Comparison of ENCODE assay signal across 9 cellular contexts in genomic region chr11:62603072-62603408, GRCh38. TPM values are rescaled to one million over a fixed set of nuclear protein-coding genes. Genes with fewer than 3 reads are reported as not detected.
DNase-seq lines count a peak whose midpoint lies in the region; ATAC-seq and TF ChIP-seq lines count a peak whose summit lies in the region.
"Had no signal": no experiment of that assay in that cellular context is flagged by ENCODE, and none has a peak within 500 bp of the region (broad histone marks: within the 10 kb centered on the region; RNA-seq: fewer than 3 reads in every experiment).

No MANE protein-coding gene starts in this region.

- ATAC-seq in SK-N-SH treated with all-trans-retinoic acid at 6 μM for 48 hours, result no peak
- ATAC-seq in GM19035 (IDR thresholded peaks at IDR 0.05; ENCODE audit: unreplicated experiment), result no peak

- no peaks in the 10 kb centered on the region for H3K9me3 Mint-ChIP-seq in CD4-positive, alpha-beta memory T cell
- H3K9me3 Mint-ChIP-seq in osteocyte (ENCODE audit: unreplicated experiment), result no peaks in the 10 kb centered on the region

- H3K27me3 ChIP-seq in CD4-positive, alpha-beta memory T cell (ENCODE audit: insufficient read depth, low read length), result no peaks in the 10 kb centered on the region
- H3K27me3 ChIP-seq in NT2/D1 (ENCODE audit: insufficient read depth, insufficient read length) (peaks cover 2% of the 10 kb centered on the region), esophagus muscularis mucosa (no peaks in the 10 kb centered on the region), WERI-Rb-1 (ENCODE audit: insufficient read depth, low read depth, severe bottlenecking) (no peaks in the 10 kb centered on the region)

- peaks cover 47 to 71% of the 10 kb centered on the region in 2 donors for H3K36me3 Mint-ChIP-seq in CD4-positive, alpha-beta memory T cell
- H3K36me3 Mint-ChIP-seq in osteocyte (ENCODE audit: unreplicated experiment), result peaks cover 30% of the 10 kb centered on the region

- TF ChIP-seq POLR2A in esophagus muscularis mucosa (IDR thresholded peaks at IDR 0.05; ENCODE audit: low read depth), result no peak

- no peak for TF ChIP-seq EP300 in esophagus muscularis mucosa (IDR thresholded peaks at IDR 0.05)

- H3K27ac ChIP-seq in CD4-positive, alpha-beta memory T cell (ENCODE audit: low read depth, low read length), result no peak overlapping the region
- H3K27ac ChIP-seq in esophagus muscularis mucosa (replicated peaks in 1 of 4) (peak overlapping the region; percentile 90 to 99 (median 98)), WERI-Rb-1 (no peak overlapping the region)

- CTCF ChIA-PET in CD4-positive, alpha-beta memory T cell (lab: Charles Lee; ENCODE audit: partially characterized antibody), result interaction anchor here (0.7 to 3.0 kb wide), 2 partner anchors 9 to 11 kb away, joined by 4 to 14 read pairs; partner anchors contain the start of gene TUT1

- POLR2A ChIA-PET in CD4-positive, alpha-beta memory T cell (lab: Charles Lee; ENCODE audit: partially characterized antibody), result interaction anchor here (0.6 to 6.3 kb wide), 5 partner anchors 9 to 62 kb away, joined by 4 to 168 read pairs (median 24); partner anchors contain the start of genes C11orf98, CSKMT, EML3 and GANAB

- TF ChIP-seq CTCF in esophagus muscularis mucosa (IDR thresholded peaks at IDR 0.05), result no peak
- TF ChIP-seq CTCF in osteocyte (IDR thresholded peaks at IDR 0.05), result no peak
- no peak for TF ChIP-seq CTCF in WERI-Rb-1 (IDR thresholded peaks at IDR 0.05; ENCODE audit: low read depth, low read length)

- peaks cover 33 to 59% (median 46%) of the 10 kb centered on the region in 4 donors for H3K4me1 Mint-ChIP-seq in CD4-positive, alpha-beta memory T cell
- H3K4me1 Mint-ChIP-seq in osteocyte (ENCODE audit: unreplicated experiment), result peaks cover 32% of the 10 kb centered on the region

- intact Hi-C loops in CD4-positive, alpha-beta memory T cell (cut with micrococcal nuclease), result no loop called here
- intact Hi-C loops in esophagus muscularis mucosa (cut with DNase I), result no loop called here

- H3K36me3 ChIP-seq in CD4-positive, alpha-beta memory T cell (ENCODE audit: insufficient read depth, low read length), result peaks cover 49% of the 10 kb centered on the region
- peaks cover 40% of the 10 kb centered on the region for H3K36me3 ChIP-seq in NT2/D1 (ENCODE audit: insufficient read depth, insufficient read length, low read length)
- H3K36me3 ChIP-seq in esophagus muscularis mucosa, result peaks cover 18 to 48% (median 43%) of the 10 kb centered on the region in 4 donors
- peaks cover 37% of the 10 kb centered on the region for H3K36me3 ChIP-seq in WERI-Rb-1

- H3K4me1 ChIP-seq in CD4-positive, alpha-beta memory T cell (ENCODE audit: insufficient read depth, low read length), result peaks cover 32% of the 10 kb centered on the region
- H3K4me1 ChIP-seq in NT2/D1 (ENCODE audit: insufficient read depth, insufficient read length) (peaks cover 20% of the 10 kb centered on the region), esophagus muscularis mucosa (peaks cover 33 to 62% (median 42%) of the 10 kb centered on the region in 4 donors)

- H3K9me3 ChIP-seq in CD4-positive, alpha-beta memory T cell (ENCODE audit: control insufficient read depth in 1 of 2, low read length in 2 of 2), result no peaks in the 10 kb centered on the region
- H3K9me3 ChIP-seq in NT2/D1 (ENCODE audit: insufficient read depth, low read length) (no peaks in the 10 kb centered on the region), esophagus muscularis mucosa (no peaks in the 10 kb centered on the region), WERI-Rb-1 (ENCODE audit: severe bottlenecking) (no peaks in the 10 kb centered on the region)

- DNase-seq in CD4-positive, alpha-beta memory T cell, result no peak
- DNase-seq in NT2/D1 (ENCODE audit: low read depth, low spot score) (no peak), esophagus muscularis mucosa (ENCODE audit: extremely low spot score) (no peak), osteocyte (ENCODE audit: extremely low spot score, unreplicated experiment) (no peak), WERI-Rb-1 (no peak), OCI-M1 (lab: John Stamatoyannopoulos, UW) (no peak)
- DNase-seq: NCI-H2081 treated with DMSO at 0.1 percent for 48 hours had no signal

- H3K4me3 Mint-ChIP-seq in CD4-positive, alpha-beta memory T cell, result peak overlapping the region; percentile 60 to 83 (median 78)
- peak overlapping the region; percentile 40 for H3K4me3 Mint-ChIP-seq in osteocyte (ENCODE audit: unreplicated experiment)

- H3K9ac ChIP-seq in NT2/D1 (ENCODE audit: insufficient read length, low read depth), result peak overlapping the region; percentile 85

- H3K4me3 ChIP-seq in CD4-positive, alpha-beta memory T cell (ENCODE audit: low read length in 2 of 2), result no peak overlapping the region
- H3K4me3 ChIP-seq in NT2/D1 (ENCODE audit: insufficient read length, low read depth) (no peak overlapping the region), esophagus muscularis mucosa (peak overlapping the region; percentile 67 to 100 (median 94)), WERI-Rb-1 (ENCODE audit: low read depth, low read length) (no peak overlapping the region)

- no peaks in the 10 kb centered on the region for H3K27me3 Mint-ChIP-seq in CD4-positive, alpha-beta memory T cell
- no peaks in the 10 kb centered on the region for H3K27me3 Mint-ChIP-seq in osteocyte (ENCODE audit: unreplicated experiment)

- H3K27ac Mint-ChIP-seq in CD4-positive, alpha-beta memory T cell, result peak overlapping the region; percentile 29 to 92 (median 66)
- H3K27ac Mint-ChIP-seq in osteocyte (ENCODE audit: unreplicated experiment), result no peak overlapping the region

- 47% methylated on average over 13 of the region's 13 CpGs for WGBS in esophagus muscularis mucosa

TF ChIP-seq in SK-N-SH treated with all-trans-retinoic acid at 6 μM for 48 hours, 23 proteins besides CTCF, POLR2A, EP300 and RAD21 (continues in another document):
- TF ChIP-seq, protein P1, sequence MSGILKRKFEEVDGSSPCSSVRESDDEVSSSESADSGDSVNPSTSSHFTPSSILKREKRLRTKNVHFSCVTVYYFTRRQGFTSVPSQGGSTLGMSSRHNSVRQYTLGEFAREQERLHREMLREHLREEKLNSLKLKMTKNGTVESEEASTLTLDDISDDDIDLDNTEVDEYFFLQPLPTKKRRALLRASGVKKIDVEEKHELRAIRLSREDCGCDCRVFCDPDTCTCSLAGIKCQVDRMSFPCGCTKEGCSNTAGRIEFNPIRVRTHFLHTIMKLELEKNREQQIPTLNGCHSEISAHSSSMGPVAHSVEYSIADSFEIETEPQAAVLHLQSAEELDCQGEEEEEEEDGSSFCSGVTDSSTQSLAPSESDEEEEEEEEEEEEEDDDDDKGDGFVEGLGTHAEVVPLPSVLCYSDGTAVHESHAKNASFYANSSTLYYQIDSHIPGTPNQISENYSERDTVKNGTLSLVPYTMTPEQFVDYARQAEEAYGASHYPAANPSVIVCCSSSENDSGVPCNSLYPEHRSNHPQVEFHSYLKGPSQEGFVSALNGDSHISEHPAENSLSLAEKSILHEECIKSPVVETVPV (CRISPR knock-in tag; IDR thresholded peaks at IDR 0.05), result no peak
- no peak for TF ChIP-seq PPARA (CRISPR knock-in tag; IDR thresholded peaks at IDR 0.05; ENCODE audit: borderline replicate concordance)
- TF ChIP-seq, protein P2, sequence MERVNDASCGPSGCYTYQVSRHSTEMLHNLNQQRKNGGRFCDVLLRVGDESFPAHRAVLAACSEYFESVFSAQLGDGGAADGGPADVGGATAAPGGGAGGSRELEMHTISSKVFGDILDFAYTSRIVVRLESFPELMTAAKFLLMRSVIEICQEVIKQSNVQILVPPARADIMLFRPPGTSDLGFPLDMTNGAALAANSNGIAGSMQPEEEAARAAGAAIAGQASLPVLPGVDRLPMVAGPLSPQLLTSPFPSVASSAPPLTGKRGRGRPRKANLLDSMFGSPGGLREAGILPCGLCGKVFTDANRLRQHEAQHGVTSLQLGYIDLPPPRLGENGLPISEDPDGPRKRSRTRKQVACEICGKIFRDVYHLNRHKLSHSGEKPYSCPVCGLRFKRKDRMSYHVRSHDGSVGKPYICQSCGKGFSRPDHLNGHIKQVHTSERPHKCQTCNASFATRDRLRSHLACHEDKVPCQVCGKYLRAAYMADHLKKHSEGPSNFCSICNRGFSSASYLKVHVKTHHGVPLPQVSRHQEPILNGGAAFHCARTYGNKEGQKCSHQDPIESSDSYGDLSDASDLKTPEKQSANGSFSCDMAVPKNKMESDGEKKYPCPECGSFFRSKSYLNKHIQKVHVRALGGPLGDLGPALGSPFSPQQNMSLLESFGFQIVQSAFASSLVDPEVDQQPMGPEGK (CRISPR knock-in tag; IDR thresholded peaks at IDR 0.05; ENCODE audit: borderline replicate concordance), result no peak
- TF ChIP-seq BACH2 (CRISPR knock-in tag; IDR thresholded peaks at IDR 0.05; ENCODE audit: borderline replicate concordance), result no peak
- TF ChIP-seq ZNF565 (CRISPR knock-in tag; conservative IDR thresholded peaks at IDR 0.05; ENCODE audit: low read depth), result no peak
- no peak for TF ChIP-seq TCF4 (CRISPR knock-in tag; IDR thresholded peaks at IDR 0.05; ENCODE audit: borderline replicate concordance)
- no peak for TF ChIP-seq ZC3H10 (CRISPR knock-in tag; IDR thresholded peaks at IDR 0.05)
- no peak for TF ChIP-seq ARNTL (CRISPR knock-in tag; IDR thresholded peaks at IDR 0.05; ENCODE audit: borderline replicate concordance, low read depth)
- TF ChIP-seq ZNF8 (CRISPR knock-in tag; IDR thresholded peaks at IDR 0.05), result no peak
- TF ChIP-seq TOX (CRISPR knock-in tag; IDR thresholded peaks at IDR 0.05; ENCODE audit: borderline replicate concordance), result no peak
- no peak for TF ChIP-seq SNAI2 (CRISPR knock-in tag; IDR thresholded peaks at IDR 0.05)
- TF ChIP-seq ISL1 (CRISPR knock-in tag; IDR thresholded peaks at IDR 0.05), result no peak
- TF ChIP-seq GLIS3 (CRISPR knock-in tag; IDR thresholded peaks at IDR 0.05), result no peak
- TF ChIP-seq RARB (CRISPR knock-in tag; IDR thresholded peaks at IDR 0.05), result no peak

RNA-seq across cellular contexts. Expression of gene MTA2, which starts 1.4 kb away (rescaled TPM):
- 100 to 1,000 TPM; 207 to 210 TPM for total RNA-seq in CD4-positive, alpha-beta memory T cell
- polyA plus RNA-seq in CD4-positive, alpha-beta memory T cell, result 10 to 100 TPM; 16.6 to 36.4 TPM
- total RNA-seq in esophagus muscularis mucosa (10 to 100 TPM; 60.2 to 91.4 (median 88.3) TPM), osteocyte (91.6 and 107 TPM in 2 replicates)

RNA-seq across cellular contexts. Expression of gene EML3, which starts 9.5 kb away (rescaled TPM):
- 100 to 1,000 TPM; 192 to 201 TPM for total RNA-seq in CD4-positive, alpha-beta memory T cell
- polyA plus RNA-seq in CD4-positive, alpha-beta memory T cell, result 10 to 100 TPM; 18.2 to 24.8 TPM
- 10 to 100 TPM; 27.0 to 33.6 (median 29.0) TPM for total RNA-seq in esophagus muscularis mucosa
- 78.8 and 80.9 TPM in 2 replicates for total RNA-seq in osteocyte

RNA-seq across cellular contexts. Expression of gene ROM1, which starts 10.0 kb away (rescaled TPM):
- total RNA-seq in CD4-positive, alpha-beta memory T cell, result 1 to 10 TPM; 1.6 to 1.9 TPM
- under 1 TPM; 0.98 to 1.00 TPM for polyA plus RNA-seq in CD4-positive, alpha-beta memory T cell
- total RNA-seq in esophagus muscularis mucosa (10 to 100 TPM in 2 of 4 donors, 1 to 10 TPM in 2; 3.7 to 11.9 (median 10.1) TPM), osteocyte (3.3 and 4.4 TPM in 2 replicates)

RNA-seq across cellular contexts. Expression of gene TUT1, which starts 11.7 kb away (rescaled TPM):
- 10 to 100 TPM; 37.7 to 38.1 TPM for total RNA-seq in CD4-positive, alpha-beta memory T cell
- polyA plus RNA-seq in CD4-positive, alpha-beta memory T cell, result 10 to 100 TPM; 14.6 to 19.7 TPM
- total RNA-seq in esophagus muscularis mucosa, result 1 to 10 TPM; 4.2 to 8.0 (median 6.0) TPM
- total RNA-seq in osteocyte, result 12.7 and 15.6 TPM in 2 replicates

RNA-seq across cellular contexts. Expression of gene B3GAT3, which starts 18.7 kb away (rescaled TPM):
- 10 to 100 TPM; 66.3 to 74.3 TPM for total RNA-seq in CD4-positive, alpha-beta memory T cell
- 10 to 100 TPM; 37.9 to 48.4 TPM for polyA plus RNA-seq in CD4-positive, alpha-beta memory T cell
- 10 to 100 TPM; 20.3 to 33.3 (median 22.1) TPM for total RNA-seq in esophagus muscularis mucosa
- 35.8 and 41.4 TPM in 2 replicates for total RNA-seq in osteocyte

Comparison
In these comparisons a context has a peak if more than half of its experiments do, and no peak if none do; other contexts are left out.
1. H3K27ac ChIP-seq: peak in esophagus muscularis mucosa (4 of 4); none in CD4-positive, alpha-beta memory T cell (single experiment) and WERI-Rb-1 (single experiment).
2. H3K4me3 ChIP-seq: peak in esophagus muscularis mucosa (4 of 4); none in CD4-positive, alpha-beta memory T cell (0 of 2), NT2/D1 (single experiment) and WERI-Rb-1 (single experiment).